28 cellular contexts compared by ENCODE assay signal in genomic region chr2:118291481-118291880, GRCh38.
DNase-seq lines count a peak whose midpoint lies in the region; ATAC-seq and TF ChIP-seq lines count a peak whose summit lies in the region.
"Had no signal": no experiment of that assay in that cellular context is flagged by ENCODE, and none has a peak within 500 bp of the region (broad histone marks: within the 10 kb centered on the region; RNA-seq: fewer than 3 reads in every experiment).

No MANE protein-coding gene starts in this region.

- peak; percentile 3 for TF ChIP-seq CTCF in astrocyte of the spinal cord (IDR thresholded peaks at IDR 0.05; ENCODE audit: low read depth, low read length)
- no peak for TF ChIP-seq CTCF in osteoblast (IDR thresholded peaks at IDR 0.05; ENCODE audit: extremely low read depth, low read depth, low read length)

- no peaks in the 10 kb centered on the region for H3K4me1 ChIP-seq in osteoblast (ENCODE audit: insufficient read depth, low read length)
- H3K4me1 ChIP-seq: Caco-2, left ventricle myocardium inferior, pancreas, upper lobe of left lung had no signal

- no peak overlapping the region for H3K27ac ChIP-seq in osteoblast (ENCODE audit: low read depth, low read length)
- H3K27ac ChIP-seq: C4-2B, left ventricle myocardium inferior, pancreas, upper lobe of left lung had no signal

- H3K27me3 ChIP-seq in osteoblast (ENCODE audit: insufficient read depth, low read length): no peaks in the 10 kb centered on the region
- H3K27me3 ChIP-seq: upper lobe of left lung had no signal

- H3K36me3 ChIP-seq in osteoblast (ENCODE audit: insufficient read depth, low read length): no peaks in the 10 kb centered on the region
- H3K36me3 ChIP-seq: left ventricle myocardium inferior, pancreas, upper lobe of left lung had no signal

- no peak overlapping the region for H3K4me3 ChIP-seq in astrocyte of the spinal cord (ENCODE audit: low read depth, low read length)
- no peak overlapping the region for H3K4me3 ChIP-seq in osteoblast (ENCODE audit: insufficient read depth, low read length)
- H3K4me3 ChIP-seq: left ventricle myocardium inferior, pancreas, upper lobe of left lung had no signal

- in situ Hi-C loops in astrocyte of the spinal cord (cut with HindIII; ENCODE audit: low sequenced_read_pairs): no loop called here

- no peak for ATAC-seq in HG03521 (IDR thresholded peaks at IDR 0.05; ENCODE audit: unreplicated experiment)
- ATAC-seq: activated CD8-positive, alpha-beta T cell treated with anti-CD3 and anti-CD28 coated beads for 36 hours; activated T-helper 17 cell treated with anti-CD3 and anti-CD28 coated beads, Interleukin-2, amount 50 U/mL, for 72 hours; Panc1; pancreas; stimulated activated naive B cell treated with anti-CD40 and anti-IgM and Interleukin-4, amounts not matched to agents 10 μg/mL and 1 μg/mL and 100 μg/mL, for 72 hours had no signal

- H3K79me2 ChIP-seq in osteoblast (ENCODE audit: insufficient read depth, low read length): no peaks in the 10 kb centered on the region

- H3K4me2 ChIP-seq in osteoblast (ENCODE audit: insufficient read depth, low read length): no peak overlapping the region

- no peaks in the 10 kb centered on the region for H3K9me3 ChIP-seq in osteoblast (ENCODE audit: low read depth, low read length)
- H3K9me3 ChIP-seq: Caco-2, left ventricle myocardium inferior, pancreas, upper lobe of left lung had no signal

- DNase-seq in GM03348 (ENCODE audit: low spot score) (peak; percentile 43), M059J (ENCODE audit: low read depth) (peak; percentile 14), astrocyte of the spinal cord (ENCODE audit: low read depth, low spot score) (peak; percentile 20), osteoblast (ENCODE audit: insufficient read length, low spot score, missing footprints) (peak; percentile 41), NCI-H526 (lab: John Stamatoyannopoulos, UW) (no peak), NCI-H1694 (lab: John Stamatoyannopoulos, UW) (no peak)
- no peak for DNase-seq in activated CD8-positive, alpha-beta memory T cell treated with anti-CD3 and anti-CD28 coated beads, Interleukin-2, amount 50 U/mL, for 48 hours
- DNase-seq: activated CD8-positive, alpha-beta T cell treated with anti-CD3 and anti-CD28 coated beads for 36 hours; amniotic stem cell; Caco-2; DMS53; effector CD4-positive, alpha-beta T cell; GF-D8; H7; IMR-90; left ventricle myocardium inferior; mesenchymal stem cell; NCI-H1105 treated with DMSO at 0.1 percent for 48 hours; NCI-H1930; NCI-H526 treated with DMSO at 0.1 percent for 48 hours; pancreas; SHP77; stimulated activated naive B cell treated with anti-CD40 and anti-IgM and Interleukin-4, amounts not matched to agents 10 μg/mL and 1 μg/mL and 100 μg/mL, for 72 hours; upper lobe of left lung had no signal

- no peaks in the 10 kb centered on the region for H4K20me1 ChIP-seq in osteoblast (ENCODE audit: insufficient read depth, low read length)

- H2AFZ ChIP-seq in osteoblast (ENCODE audit: low read length): peak overlapping the region; percentile 39

Comparison
In these comparisons a context has a peak if more than half of its experiments do, and no peak if none do; other contexts are left out.
1. DNase-seq: peak in GM03348 (single experiment), M059J (single experiment), astrocyte of the spinal cord (single experiment) and osteoblast (single experiment); none in NCI-H526 (0 of 2), activated CD8-positive, alpha-beta memory T cell treated with anti-CD3 and anti-CD28 coated beads, Interleukin-2, amount 50 U/mL, for 48 hours (single experiment) and NCI-H1694 (single experiment).